9 cellular contexts compared by ENCODE assay signal in genomic region chr19:6218497-6219146, GRCh38.
DNase-seq lines count a peak whose midpoint lies in the region; ATAC-seq and TF ChIP-seq lines count a peak whose summit lies in the region.
"Had no signal": no experiment of that assay in that cellular context is flagged by ENCODE, and none has a peak within 500 bp of the region (broad histone marks: within the 10 kb centered on the region; RNA-seq: fewer than 3 reads in every experiment).

No MANE protein-coding gene starts in this region.

- H3K4me1 ChIP-seq in CD8-positive, alpha-beta memory T cell (ENCODE audit: insufficient read depth, low read length) = no peaks in the 10 kb centered on the region
- no peaks in the 10 kb centered on the region for H3K4me1 ChIP-seq in OCI-LY7 (ENCODE audit: insufficient read depth, low read length, poor library complexity, severe bottlenecking)
- no peaks in the 10 kb centered on the region for H3K4me1 ChIP-seq in naive thymus-derived CD4-positive, alpha-beta T cell (ENCODE audit: control insufficient read depth in 2 of 2, insufficient read depth in 2 of 2, low read length in 2 of 2)

- H4K20me1 ChIP-seq in OCI-LY7 (ENCODE audit: insufficient read depth, low read length) = no peaks in the 10 kb centered on the region

- no peaks in the 10 kb centered on the region for H3K36me3 ChIP-seq in CD8-positive, alpha-beta memory T cell (ENCODE audit: insufficient read depth, low read length)
- H3K36me3 ChIP-seq in OCI-LY7 (ENCODE audit: insufficient read depth, low read length) = peaks cover 11% of the 10 kb centered on the region; the same call in 1 of the 2 replicates
- H3K36me3 ChIP-seq in naive thymus-derived CD4-positive, alpha-beta T cell (ENCODE audit: control insufficient read depth in 2 of 3, insufficient read depth in 3 of 3, low read length in 3 of 3) = peaks cover 0 to 62% (median 0%) of the 10 kb centered on the region in 3 experiments

- POLR2A ChIA-PET in CD8-positive, alpha-beta memory T cell (lab: Charles Lee) = interaction anchor here (0.9 kb wide), 1 partner anchor 82 kb away, joined by 3 read pairs; no protein-coding TSS in a partner anchor
- POLR2A ChIA-PET in OCI-LY7 (lab: Charles Lee) = no interaction called here
- POLR2A ChIA-PET in naive thymus-derived CD4-positive, alpha-beta T cell (lab: Charles Lee) = interaction anchor here (0.6 to 1.0 kb wide), 3 partner anchors 19 to 1391 kb away, joined by 3 to 4 read pairs (median 3); partner anchors contain the start of gene GPR108

- ATAC-seq in esophagus mucosa (peak; percentile 72), GM18861 (IDR thresholded peaks at IDR 0.05; ENCODE audit: unreplicated experiment) (no peak)
- peak; percentile 86 for ATAC-seq in naive thymus-derived CD4-positive, alpha-beta T cell
- peak; percentile 78 for ATAC-seq in stimulated activated memory B cell treated with anti-CD40 and anti-IgM and Interleukin-4, amounts not matched to agents 10 μg/mL and 1 μg/mL and 100 μg/mL, for 72 hours

- H3K4me2 ChIP-seq in OCI-LY7 (ENCODE audit: low read length) = no peak overlapping the region

- H3K9me3 ChIP-seq in CD8-positive, alpha-beta memory T cell (ENCODE audit: low read length) = no peaks in the 10 kb centered on the region
- no peaks in the 10 kb centered on the region for H3K9me3 ChIP-seq in OCI-LY7 (ENCODE audit: low read length)
- H3K9me3 ChIP-seq in naive thymus-derived CD4-positive, alpha-beta T cell (ENCODE audit: control insufficient read depth in 2 of 3, low read length in 3 of 3) = no peaks in the 10 kb centered on the region

- intact Hi-C loops in OCI-LY7 (cut with micrococcal nuclease; ENCODE audit: unreplicated experiment) = loop anchor here (1.0 to 5.0 kb wide), 2 partner anchors 52 to 84 kb away; no protein-coding TSS in a partner anchor
- intact Hi-C loops in naive thymus-derived CD4-positive, alpha-beta T cell (cut with micrococcal nuclease) = loop anchor here (1.0 to 2.0 kb wide), 2 partner anchors 81 to 644 kb away; no protein-coding TSS in a partner anchor

- BruUV-seq in OCI-LY7 (replicated peaks; lab: Mats Ljungman, UMichigan) = no TSS peak

- peaks cover 0 to 45% (median 0%) of the 10 kb centered on the region in 3 donors for H3K36me3 Mint-ChIP-seq in CD8-positive, alpha-beta memory T cell
- no peaks in the 10 kb centered on the region for H3K36me3 Mint-ChIP-seq in HFFc6 (ENCODE audit: low read depth)
- H3K36me3 Mint-ChIP-seq in naive thymus-derived CD4-positive, alpha-beta T cell = no peaks in the 10 kb centered on the region
- H3K36me3 Mint-ChIP-seq in stimulated activated memory B cell treated with anti-CD40 and anti-IgM and Interleukin-4, amounts not matched to agents 10 μg/mL and 1 μg/mL and 100 μg/mL, for 72 hours = peaks cover 11% of the 10 kb centered on the region
- H3K36me3 Mint-ChIP-seq: activated naive CD4-positive, alpha-beta T cell treated with anti-CD3 and anti-CD28 coated beads, Interleukin-2, amount 50 U/mL, for 24 hours had no signal

- H2AFZ ChIP-seq in OCI-LY7 (ENCODE audit: low read length) = no peak overlapping the region

- H3K4me3 Mint-ChIP-seq in CD8-positive, alpha-beta memory T cell = no peak overlapping the region
- no peak overlapping the region for H3K4me3 Mint-ChIP-seq in HFFc6
- no peak overlapping the region for H3K4me3 Mint-ChIP-seq in naive thymus-derived CD4-positive, alpha-beta T cell
- H3K4me3 Mint-ChIP-seq in stimulated activated memory B cell treated with anti-CD40 and anti-IgM and Interleukin-4, amounts not matched to agents 10 μg/mL and 1 μg/mL and 100 μg/mL, for 72 hours = no peak overlapping the region
- H3K4me3 Mint-ChIP-seq: activated naive CD4-positive, alpha-beta T cell treated with anti-CD3 and anti-CD28 coated beads, Interleukin-2, amount 50 U/mL, for 24 hours had no signal

- no peak overlapping the region for H3K4me3 ChIP-seq in CD8-positive, alpha-beta memory T cell (ENCODE audit: low read length)
- no peak overlapping the region for H3K4me3 ChIP-seq in OCI-LY7 (ENCODE audit: low read depth, low read length, poor library complexity, severe bottlenecking)
- H3K4me3 ChIP-seq in naive thymus-derived CD4-positive, alpha-beta T cell (ENCODE audit: low read length) = no peak overlapping the region

- H3K27me3 ChIP-seq in CD8-positive, alpha-beta memory T cell (ENCODE audit: insufficient read depth, low read length, poor library complexity, severe bottlenecking) = no peaks in the 10 kb centered on the region
- H3K27me3 ChIP-seq in naive thymus-derived CD4-positive, alpha-beta T cell (ENCODE audit: control insufficient read depth in 2 of 2, insufficient read depth in 2 of 2, low read length in 2 of 2) = no peaks in the 10 kb centered on the region

- no peaks in the 10 kb centered on the region for H3K9me3 Mint-ChIP-seq in CD8-positive, alpha-beta memory T cell
- no peaks in the 10 kb centered on the region for H3K9me3 Mint-ChIP-seq in HFFc6
- H3K9me3 Mint-ChIP-seq in naive thymus-derived CD4-positive, alpha-beta T cell = peaks cover 0 to 2% (median 0%) of the 10 kb centered on the region in 11 donors
- no peaks in the 10 kb centered on the region for H3K9me3 Mint-ChIP-seq in stimulated activated memory B cell treated with anti-CD40 and anti-IgM and Interleukin-4, amounts not matched to agents 10 μg/mL and 1 μg/mL and 100 μg/mL, for 72 hours
- H3K9me3 Mint-ChIP-seq: activated naive CD4-positive, alpha-beta T cell treated with anti-CD3 and anti-CD28 coated beads, Interleukin-2, amount 50 U/mL, for 24 hours had no signal

- DNase-seq in CD8-positive, alpha-beta memory T cell = peak; percentile 63 to 86 (median 75)
- peak; percentile 68 for DNase-seq in HFFc6
- DNase-seq in OCI-LY7 (ENCODE audit: low spot score) = peak; percentile 83
- DNase-seq in activated T-cell treated with anti-CD3 and anti-CD28 coated beads for 24 hours (ENCODE audit: low read depth) = peak; percentile 78
- DNase-seq in naive thymus-derived CD4-positive, alpha-beta T cell = peak; percentile 63 to 85 (median 76)

- H3K9me2 ChIP-seq in OCI-LY7 (ENCODE audit: insufficient read depth, low read length) = no peaks in the 10 kb centered on the region

- peaks cover 2 to 5% (median 4%) of the 10 kb centered on the region in 3 donors for H3K4me1 Mint-ChIP-seq in CD8-positive, alpha-beta memory T cell
- H3K4me1 Mint-ChIP-seq in HFFc6 (ENCODE audit: low read depth) = no peaks in the 10 kb centered on the region; the same call in 1 of the 2 replicates
- peaks cover 0 to 4% (median 0%) of the 10 kb centered on the region in 7 donors for H3K4me1 Mint-ChIP-seq in naive thymus-derived CD4-positive, alpha-beta T cell
- H3K4me1 Mint-ChIP-seq in stimulated activated memory B cell treated with anti-CD40 and anti-IgM and Interleukin-4, amounts not matched to agents 10 μg/mL and 1 μg/mL and 100 μg/mL, for 72 hours = peaks cover 6% of the 10 kb centered on the region
- H3K4me1 Mint-ChIP-seq: activated naive CD4-positive, alpha-beta T cell treated with anti-CD3 and anti-CD28 coated beads, Interleukin-2, amount 50 U/mL, for 24 hours had no signal

- H3K27ac Mint-ChIP-seq in CD8-positive, alpha-beta memory T cell = peak overlapping the region in 2 of 8 donors; percentile 66 to 68
- peak overlapping the region; percentile 58 for H3K27ac Mint-ChIP-seq in HFFc6
- peak overlapping the region in 3 of 9 donors; percentile 10 to 78 (median 35) for H3K27ac Mint-ChIP-seq in naive thymus-derived CD4-positive, alpha-beta T cell
- no peak overlapping the region for H3K27ac Mint-ChIP-seq in stimulated activated memory B cell treated with anti-CD40 and anti-IgM and Interleukin-4, amounts not matched to agents 10 μg/mL and 1 μg/mL and 100 μg/mL, for 72 hours
- H3K27ac Mint-ChIP-seq: activated naive CD4-positive, alpha-beta T cell treated with anti-CD3 and anti-CD28 coated beads, Interleukin-2, amount 50 U/mL, for 24 hours had no signal

- CTCF ChIA-PET in CD8-positive, alpha-beta memory T cell (lab: Charles Lee) = interaction anchor here (0.7 to 2.0 kb wide), 18 partner anchors 9 to 645 kb away, joined by 3 to 12 read pairs (median 4); no protein-coding TSS in a partner anchor
- CTCF ChIA-PET in OCI-LY7 (lab: Charles Lee; ENCODE audit: unreplicated experiment) = interaction anchor here (1.1 to 1.3 kb wide), 2 partner anchors 44 to 79 kb away, joined by 3 to 4 read pairs; no protein-coding TSS in a partner anchor
- CTCF ChIA-PET in naive thymus-derived CD4-positive, alpha-beta T cell (lab: Charles Lee) = interaction anchor here (0.6 to 2.3 kb wide), 7 partner anchors 14 to 646 kb away, joined by 4 to 14 read pairs (median 5); no protein-coding TSS in a partner anchor

- TF ChIP-seq CTCF in HFFc6 (IDR thresholded peaks at IDR 0.05) (peak; percentile 99), OCI-LY7 (conservative IDR thresholded peaks at IDR 0.05; ENCODE audit: low read length) (peak; percentile 84)

- H3K27ac ChIP-seq in CD8-positive, alpha-beta memory T cell (ENCODE audit: low read depth, low read length) = no peak overlapping the region
- H3K27ac ChIP-seq in OCI-LY7 (ENCODE audit: low read depth, low read length, poor library complexity, severe bottlenecking) = no peak overlapping the region
- H3K27ac ChIP-seq in naive thymus-derived CD4-positive, alpha-beta T cell (ENCODE audit: low read depth, low read length) = no peak overlapping the region

- no peaks in the 10 kb centered on the region for H3K27me3 Mint-ChIP-seq in CD8-positive, alpha-beta memory T cell
- peaks cover 3% of the 10 kb centered on the region for H3K27me3 Mint-ChIP-seq in HFFc6 (ENCODE audit: insufficient read depth)
- H3K27me3 Mint-ChIP-seq in naive thymus-derived CD4-positive, alpha-beta T cell = no peaks in the 10 kb centered on the region
- H3K27me3 Mint-ChIP-seq in stimulated activated memory B cell treated with anti-CD40 and anti-IgM and Interleukin-4, amounts not matched to agents 10 μg/mL and 1 μg/mL and 100 μg/mL, for 72 hours = no peaks in the 10 kb centered on the region
- H3K27me3 Mint-ChIP-seq: activated naive CD4-positive, alpha-beta T cell treated with anti-CD3 and anti-CD28 coated beads, Interleukin-2, amount 50 U/mL, for 24 hours had no signal

- no peaks in the 10 kb centered on the region for H3K79me2 ChIP-seq in OCI-LY7 (ENCODE audit: insufficient read depth, low read depth, low read length)
